ENCODE assay signal across 1 cellular context in the genomic region with DNA sequence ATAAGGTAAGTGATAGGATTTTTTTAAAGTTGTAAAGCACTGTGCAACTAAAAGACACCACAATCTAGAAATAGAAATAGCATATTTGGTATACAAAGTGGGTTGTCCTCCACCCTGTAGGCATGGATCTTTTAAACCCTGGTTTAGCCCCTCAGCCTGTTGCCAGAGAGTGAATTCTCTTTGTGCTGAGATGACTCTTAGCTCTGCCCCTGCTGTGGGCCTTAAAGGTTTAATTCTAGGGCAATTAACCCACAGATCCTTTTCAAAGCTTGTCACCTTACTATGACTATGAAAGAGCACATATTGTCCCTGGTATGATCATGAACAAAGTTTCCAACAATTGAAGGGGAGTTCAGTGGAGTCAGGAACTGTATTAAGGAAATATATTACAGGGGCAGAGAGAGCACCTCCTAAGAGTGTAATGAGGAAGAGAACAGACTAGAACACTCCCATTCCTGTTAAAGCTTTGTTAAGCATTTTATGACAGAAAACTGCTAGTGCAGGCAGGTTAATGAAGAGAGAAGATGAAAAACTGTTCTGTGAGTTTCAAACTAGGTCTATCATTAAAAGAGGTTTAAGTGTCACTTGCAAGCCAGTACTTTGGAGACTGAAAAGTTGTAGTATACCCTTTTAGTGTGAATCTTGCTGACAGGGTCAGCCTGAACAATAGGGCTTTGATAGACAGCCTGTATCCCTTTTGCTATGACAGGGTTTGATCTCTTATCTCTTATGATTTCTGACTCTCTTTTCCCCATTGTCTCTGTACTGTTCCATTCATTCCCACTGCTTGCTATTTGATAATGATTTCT.
TF ChIP-seq lines count a peak whose summit lies in the region.

No MANE protein-coding gene starts in this region.

TF ChIP-seq in IMR-90, 13 proteins besides CTCF, POLR2A, EP300 and RAD21 (continued from another document):
- TF ChIP-seq, protein P1, sequence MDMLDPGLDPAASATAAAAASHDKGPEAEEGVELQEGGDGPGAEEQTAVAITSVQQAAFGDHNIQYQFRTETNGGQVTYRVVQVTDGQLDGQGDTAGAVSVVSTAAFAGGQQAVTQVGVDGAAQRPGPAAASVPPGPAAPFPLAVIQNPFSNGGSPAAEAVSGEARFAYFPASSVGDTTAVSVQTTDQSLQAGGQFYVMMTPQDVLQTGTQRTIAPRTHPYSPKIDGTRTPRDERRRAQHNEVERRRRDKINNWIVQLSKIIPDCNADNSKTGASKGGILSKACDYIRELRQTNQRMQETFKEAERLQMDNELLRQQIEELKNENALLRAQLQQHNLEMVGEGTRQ (IDR thresholded peaks at IDR 0.05; ENCODE audit: low read depth, low read length), result no peak
- TF ChIP-seq BHLHE40 (IDR thresholded peaks at IDR 0.05; ENCODE audit: low read depth, low read length) (no peak), CEBPB (IDR thresholded peaks at IDR 0.05; ENCODE audit: low read depth, low read length) (no peak), FOS (IDR thresholded peaks at IDR 0.05; ENCODE audit: low read depth, low read length) (no peak), MAZ (IDR thresholded peaks at IDR 0.05; ENCODE audit: borderline replicate concordance, low read depth, low read length) (no peak), CHD1 (IDR thresholded peaks at IDR 0.05; ENCODE audit: low read depth, low read length) (no peak), MXI1 (IDR thresholded peaks at IDR 0.05; ENCODE audit: borderline replicate concordance, low read depth, low read length) (no peak)
- TF ChIP-seq, protein P2, sequence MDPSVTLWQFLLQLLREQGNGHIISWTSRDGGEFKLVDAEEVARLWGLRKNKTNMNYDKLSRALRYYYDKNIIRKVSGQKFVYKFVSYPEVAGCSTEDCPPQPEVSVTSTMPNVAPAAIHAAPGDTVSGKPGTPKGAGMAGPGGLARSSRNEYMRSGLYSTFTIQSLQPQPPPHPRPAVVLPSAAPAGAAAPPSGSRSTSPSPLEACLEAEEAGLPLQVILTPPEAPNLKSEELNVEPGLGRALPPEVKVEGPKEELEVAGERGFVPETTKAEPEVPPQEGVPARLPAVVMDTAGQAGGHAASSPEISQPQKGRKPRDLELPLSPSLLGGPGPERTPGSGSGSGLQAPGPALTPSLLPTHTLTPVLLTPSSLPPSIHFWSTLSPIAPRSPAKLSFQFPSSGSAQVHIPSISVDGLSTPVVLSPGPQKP (IDR thresholded peaks at IDR 0.05; ENCODE audit: borderline replicate concordance, low read depth, low read length), result no peak
TF ChIP-seq in IMR-90: peak in this region for 0.
